ENCODE assay signal across 1 cellular context in the genomic region with DNA sequence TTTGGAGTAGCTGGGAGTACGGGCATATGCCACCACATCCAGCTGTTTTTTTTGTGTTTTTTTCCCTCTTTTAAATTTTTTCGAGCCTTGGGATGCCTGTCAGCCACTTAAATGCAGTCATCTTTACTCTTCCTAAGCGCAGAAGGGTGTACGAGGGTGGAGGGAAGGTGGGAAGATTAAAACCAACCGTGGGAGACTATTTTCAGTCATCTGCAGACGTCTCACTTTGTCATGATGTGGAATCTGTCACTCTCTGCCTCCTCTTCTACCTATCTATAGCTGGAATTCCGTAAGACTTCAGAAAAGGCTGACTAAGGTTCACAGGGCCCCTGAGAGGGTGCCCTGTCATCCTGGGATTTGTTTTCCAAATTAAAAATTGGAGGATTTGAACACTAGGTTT.
TF ChIP-seq lines count a peak whose summit lies in the region.

No MANE protein-coding gene starts in this region.

TF ChIP-seq in IMR-90, 13 proteins besides CTCF, POLR2A, EP300 and RAD21:
- TF ChIP-seq RFX5 (IDR thresholded peaks at IDR 0.05; ENCODE audit: low read depth, low read length) (no peak), RCOR1 (IDR thresholded peaks at IDR 0.05; ENCODE audit: insufficient replicate concordance, low read length) (no peak), MAZ (IDR thresholded peaks at IDR 0.05; ENCODE audit: borderline replicate concordance, low read depth, low read length) (no peak), SMC3 (IDR thresholded peaks at IDR 0.05; ENCODE audit: low read depth, low read length) (no peak), BHLHE40 (IDR thresholded peaks at IDR 0.05; ENCODE audit: low read depth, low read length) (no peak), CEBPB (IDR thresholded peaks at IDR 0.05; ENCODE audit: low read depth, low read length) (no peak), CHD1 (IDR thresholded peaks at IDR 0.05; ENCODE audit: low read depth, low read length) (no peak), NFE2L2 (IDR thresholded peaks at IDR 0.05; ENCODE audit: low read depth, low read length) (no peak), MAFK (IDR thresholded peaks at IDR 0.05; ENCODE audit: low read depth, low read length) (no peak), FOS (IDR thresholded peaks at IDR 0.05; ENCODE audit: low read depth, low read length) (no peak), MXI1 (IDR thresholded peaks at IDR 0.05; ENCODE audit: borderline replicate concordance, low read depth, low read length) (no peak)
- TF ChIP-seq, protein P1, sequence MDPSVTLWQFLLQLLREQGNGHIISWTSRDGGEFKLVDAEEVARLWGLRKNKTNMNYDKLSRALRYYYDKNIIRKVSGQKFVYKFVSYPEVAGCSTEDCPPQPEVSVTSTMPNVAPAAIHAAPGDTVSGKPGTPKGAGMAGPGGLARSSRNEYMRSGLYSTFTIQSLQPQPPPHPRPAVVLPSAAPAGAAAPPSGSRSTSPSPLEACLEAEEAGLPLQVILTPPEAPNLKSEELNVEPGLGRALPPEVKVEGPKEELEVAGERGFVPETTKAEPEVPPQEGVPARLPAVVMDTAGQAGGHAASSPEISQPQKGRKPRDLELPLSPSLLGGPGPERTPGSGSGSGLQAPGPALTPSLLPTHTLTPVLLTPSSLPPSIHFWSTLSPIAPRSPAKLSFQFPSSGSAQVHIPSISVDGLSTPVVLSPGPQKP (IDR thresholded peaks at IDR 0.05; ENCODE audit: borderline replicate concordance, low read depth, low read length) = no peak
- TF ChIP-seq, protein P2, sequence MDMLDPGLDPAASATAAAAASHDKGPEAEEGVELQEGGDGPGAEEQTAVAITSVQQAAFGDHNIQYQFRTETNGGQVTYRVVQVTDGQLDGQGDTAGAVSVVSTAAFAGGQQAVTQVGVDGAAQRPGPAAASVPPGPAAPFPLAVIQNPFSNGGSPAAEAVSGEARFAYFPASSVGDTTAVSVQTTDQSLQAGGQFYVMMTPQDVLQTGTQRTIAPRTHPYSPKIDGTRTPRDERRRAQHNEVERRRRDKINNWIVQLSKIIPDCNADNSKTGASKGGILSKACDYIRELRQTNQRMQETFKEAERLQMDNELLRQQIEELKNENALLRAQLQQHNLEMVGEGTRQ (IDR thresholded peaks at IDR 0.05; ENCODE audit: low read depth, low read length) = no peak
